ENCODE assay signal across 25 cellular contexts in genomic region chr1:171509191-171509590, GRCh38. TPM values are rescaled to one million over a fixed set of nuclear protein-coding genes. Genes with fewer than 3 reads are reported as not detected.
DNase-seq lines count a peak whose midpoint lies in the region; ATAC-seq, FAIRE-seq and TF ChIP-seq lines count a peak whose summit lies in the region.
"Had no signal": no experiment of that assay in that cellular context is flagged by ENCODE, and none has a peak within 500 bp of the region (broad histone marks: within the 10 kb centered on the region; RNA-seq: fewer than 3 reads in every experiment).

No MANE protein-coding gene starts in this region.

- H3K4me1 Mint-ChIP-seq in activated T-cell treated with anti-CD3 and anti-CD28 coated beads, Interleukin-2, amount 50 U/mL, for 72 hours (ENCODE audit: low read depth), result peaks cover 89% of the 10 kb centered on the region
- H3K4me1 Mint-ChIP-seq in H9, result peaks cover 40 to 52% of the 10 kb centered on the region in 2 experiments
- peaks cover 25% of the 10 kb centered on the region for H3K4me1 Mint-ChIP-seq in astrocyte (ENCODE audit: low read depth, unreplicated experiment)
- peaks cover 94 to 96% of the 10 kb centered on the region in 2 donors for H3K4me1 Mint-ChIP-seq in natural killer cell

- H2BK12ac ChIP-seq in H9 (ENCODE audit: insufficient read length, low read depth, low read length), result no peak overlapping the region

- no peak overlapping the region for H2BK5ac ChIP-seq in H9 (ENCODE audit: insufficient read length, low read length)

- H3K36me3 ChIP-seq in astrocyte (ENCODE audit: insufficient read depth, low read length), result peaks cover 5% of the 10 kb centered on the region
- H3K36me3 ChIP-seq: transverse colon had no signal

- DNase-seq in activated T-cell treated with anti-CD3 and anti-CD28 coated beads, Interleukin-2, amount 50 U/mL, for 72 hours, result no peak
- no peak for DNase-seq in activated T-cell treated with anti-CD3 and anti-CD28 coated beads, Interleukin-2, amount 50 U/mL, for 48 hours
- DNase-seq in H9, result no peak
- DNase-seq in astrocyte (ENCODE audit: low read depth), result peak; percentile 30
- DNase-seq in natural killer cell, result no peak
- DNase-seq in SKM-1 treated with dmso at 0.1 percent for 144 hours (lab: John Stamatoyannopoulos, UW; ENCODE audit: unreplicated experiment), result no peak
- DNase-seq in NCI-H1105 (lab: John Stamatoyannopoulos, UW), result no peak
- no peak for DNase-seq in NCI-H446 (lab: John Stamatoyannopoulos, UW)
- DNase-seq: activated gamma-delta T cell treated with Interleukin-2 at 50 U/mL for 16 hours; body of pancreas; heart right ventricle; left ventricle myocardium inferior; NCI-H146; NCI-H2171; SHP77; stimulated activated CD4-positive, alpha-beta T cell treated with anti-CD3 and anti-CD28 coated beads, Interleukin-2, amount 100 ng/mL, for 24 hours; stimulated activated naive CD8-positive, alpha-beta T cell treated with anti-CD3 and anti-CD28 coated beads, Interleukin-15, Interleukin-2, amounts not matched to agents 100 U/mL and 50 U/mL, for 24 hours; transverse colon; WERI-Rb-1 had no signal

- H2AK5ac ChIP-seq in H9 (ENCODE audit: insufficient read length, low read length), result no peak overlapping the region

- TF ChIP-seq CTCF in H9 (conservative IDR thresholded peaks at IDR 0.05), result no peak
- no peak for TF ChIP-seq CTCF in astrocyte (IDR thresholded peaks at IDR 0.05; ENCODE audit: insufficient read depth, low read depth, low read length)
- TF ChIP-seq CTCF in natural killer cell (IDR thresholded peaks at IDR 0.05), result no peak

- H3K27ac Mint-ChIP-seq in activated T-cell treated with anti-CD3 and anti-CD28 coated beads, Interleukin-2, amount 50 U/mL, for 72 hours, result peak overlapping the region; percentile 97
- H3K27ac Mint-ChIP-seq in H9 (peak overlapping the region in 2 of 3 experiments; percentile 34 to 45; a peak in 3 of 7 replicates), astrocyte (ENCODE audit: unreplicated experiment) (no peak overlapping the region), natural killer cell (peak overlapping the region; percentile 66 to 78)

- peaks cover 59% of the 10 kb centered on the region; the same call in 1 of the 2 replicates for H3K79me2 ChIP-seq in H9 (ENCODE audit: insufficient read depth, low read length)
- H3K79me2 ChIP-seq in astrocyte (ENCODE audit: insufficient read depth, low read length), result peaks cover 100% of the 10 kb centered on the region

- H3K27me3 ChIP-seq in H9 (ENCODE audit: insufficient read depth, low read length), result no peaks in the 10 kb centered on the region
- no peaks in the 10 kb centered on the region for H3K27me3 ChIP-seq in astrocyte (ENCODE audit: insufficient read depth, low read length)
- H3K27me3 ChIP-seq: body of pancreas, heart right ventricle, transverse colon had no signal

- no peak overlapping the region for H4K8ac ChIP-seq in H9 (replicated peaks; ENCODE audit: insufficient read length, low read depth, low read length)

- no peak overlapping the region for H3K4me3 ChIP-seq in astrocyte (ENCODE audit: insufficient read depth, low read depth, low read length)
- H3K4me3 ChIP-seq: body of pancreas, coronary artery, heart right ventricle, left ventricle myocardium inferior, skin epidermis, transverse colon had no signal

- peaks cover 4 to 7% of the 10 kb centered on the region in 2 donors for H3K36me3 Mint-ChIP-seq in activated T-cell treated with anti-CD3 and anti-CD28 coated beads, Interleukin-2, amount 50 U/mL, for 72 hours (ENCODE audit: insufficient read depth in 2 of 2)
- H3K36me3 Mint-ChIP-seq in H9 (ENCODE audit: insufficient read depth in 1 of 3, low read depth in 3 of 3) (peaks cover 1 to 14% (median 4%) of the 10 kb centered on the region in 3 experiments; a peak in 5 of 7 replicates), astrocyte (ENCODE audit: low read depth, unreplicated experiment) (peaks cover 2% of the 10 kb centered on the region), natural killer cell (no peaks in the 10 kb centered on the region)

- H2BK20ac ChIP-seq in H9 (ENCODE audit: low read depth, low read length, poor library complexity, severe bottlenecking), result no peak overlapping the region

- H3K4me1 ChIP-seq in H9 (ENCODE audit: insufficient read depth, low read length) (peaks cover 8% of the 10 kb centered on the region; the same call in 1 of the 2 replicates), astrocyte (ENCODE audit: insufficient read depth, low read length) (no peaks in the 10 kb centered on the region)

- no peak overlapping the region for H3K4ac ChIP-seq in H9 (ENCODE audit: low read depth, low read length)

- H3K9ac ChIP-seq in H9 (ENCODE audit: extremely low read depth, insufficient read length, low read length), result no peak overlapping the region
- H3K9ac ChIP-seq in astrocyte (ENCODE audit: low read length), result no peak overlapping the region

- no peak overlapping the region for H3T11ph ChIP-seq in H9 (ENCODE audit: low read length)

- H2AFZ ChIP-seq in H9 (ENCODE audit: low read length) (no peak overlapping the region), astrocyte (ENCODE audit: low read depth, low read length) (no peak overlapping the region)

- H3K23ac ChIP-seq in H9 (ENCODE audit: insufficient read length, low read depth, low read length), result no peak overlapping the region

- no peaks in the 10 kb centered on the region for H3K23me2 ChIP-seq in H9 (ENCODE audit: insufficient read length, low read depth, low read length, poor library complexity, severe bottlenecking)

- H3K9me3 ChIP-seq in H9 (ENCODE audit: control insufficient read depth, low read depth, low read length) (no peaks in the 10 kb centered on the region), astrocyte (ENCODE audit: insufficient read depth, low read depth, low read length) (no peaks in the 10 kb centered on the region)
- H3K9me3 ChIP-seq: body of pancreas, heart right ventricle, left ventricle myocardium inferior, transverse colon had no signal

- no peak overlapping the region for H3K14ac ChIP-seq in H9 (ENCODE audit: insufficient read depth, low read length)

- intact Hi-C loops in natural killer cell (cut with micrococcal nuclease), result loop anchor here (2.0 kb wide), 1 partner anchor 22 kb away; no protein-coding TSS in a partner anchor

- no peak overlapping the region for H3K56ac ChIP-seq in H9 (ENCODE audit: insufficient read length, low read depth, low read length)

- peak overlapping the region; percentile 55 to 65 for H3K4me3 Mint-ChIP-seq in activated T-cell treated with anti-CD3 and anti-CD28 coated beads, Interleukin-2, amount 50 U/mL, for 72 hours
- H3K4me3 Mint-ChIP-seq in H9 (no peak overlapping the region), astrocyte (ENCODE audit: unreplicated experiment) (no peak overlapping the region), natural killer cell (peak overlapping the region; percentile 65)
- H3K4me3 Mint-ChIP-seq: CD14-positive monocyte had no signal

- H3K4me2 ChIP-seq in H9 (ENCODE audit: insufficient read depth, insufficient read length, low read length) (no peak overlapping the region), astrocyte (ENCODE audit: low read length) (no peak overlapping the region)

- H2BK15ac ChIP-seq in H9 (ENCODE audit: low read depth, low read length), result no peak overlapping the region

- H4K91ac ChIP-seq in H9 (ENCODE audit: insufficient read length, low read depth, low read length), result no peak overlapping the region

- H4K5ac ChIP-seq in H9 (ENCODE audit: insufficient read length, low read depth, low read length), result no peak overlapping the region

- H3K79me1 ChIP-seq in H9 (ENCODE audit: insufficient read depth, low read depth, low read length, poor library complexity, severe bottlenecking), result no peaks in the 10 kb centered on the region

- H3K9me3 Mint-ChIP-seq in activated T-cell treated with anti-CD3 and anti-CD28 coated beads, Interleukin-2, amount 50 U/mL, for 72 hours, result no peaks in the 10 kb centered on the region
- H3K9me3 Mint-ChIP-seq in H9 (no peaks in the 10 kb centered on the region), astrocyte (ENCODE audit: unreplicated experiment) (no peaks in the 10 kb centered on the region), natural killer cell (no peaks in the 10 kb centered on the region)
- H3K9me3 Mint-ChIP-seq: CD14-positive monocyte had no signal

- ATAC-seq in activated T-cell treated with anti-CD3 and anti-CD28 coated beads, Interleukin-2, amount 50 U/mL, for 72 hours (replicated peaks in 1 of 2), result no peak
- ATAC-seq in natural killer cell, result no peak
- ATAC-seq: body of pancreas; heart right ventricle; stimulated activated naive CD8-positive, alpha-beta T cell treated with anti-CD3 and anti-CD28 coated beads, Interleukin-15, Interleukin-2, amounts not matched to agents 100 U/mL and 50 U/mL, for 24 hours had no signal

- H4K20me1 ChIP-seq in H9 (ENCODE audit: control insufficient read depth, insufficient read depth, insufficient read length) (no peaks in the 10 kb centered on the region), astrocyte (ENCODE audit: insufficient read depth, low read length) (peaks cover 98% of the 10 kb centered on the region)

- no peak for FAIRE-seq in astrocyte (lab: Jason Lieb, UNC)
- FAIRE-seq: endothelial cell of umbilical vein, GM12891, H1 had no signal

- H2BK120ac ChIP-seq in H9 (ENCODE audit: low read depth, low read length, poor library complexity, severe bottlenecking), result no peak overlapping the region

- H3K27ac ChIP-seq in H9 (ENCODE audit: insufficient read length, low read depth, low read length), result no peak overlapping the region
- H3K27ac ChIP-seq in astrocyte (ENCODE audit: low read depth, low read length), result no peak overlapping the region
- H3K27ac ChIP-seq: body of pancreas, coronary artery, heart right ventricle, left ventricle myocardium inferior, skin epidermis, transverse colon, WERI-Rb-1 had no signal

- no peak overlapping the region for H3K18ac ChIP-seq in H9 (ENCODE audit: insufficient read length, low read depth, low read length)

- no peaks in the 10 kb centered on the region for H3K27me3 Mint-ChIP-seq in activated T-cell treated with anti-CD3 and anti-CD28 coated beads, Interleukin-2, amount 50 U/mL, for 72 hours (ENCODE audit: low read depth)
- no peaks in the 10 kb centered on the region; the same call in 1 of the 2 replicates for H3K27me3 Mint-ChIP-seq in H9 (ENCODE audit: low read depth)
- no peaks in the 10 kb centered on the region for H3K27me3 Mint-ChIP-seq in astrocyte (ENCODE audit: low read depth, unreplicated experiment)
- no peaks in the 10 kb centered on the region for H3K27me3 Mint-ChIP-seq in natural killer cell (ENCODE audit: low read depth in 2 of 2)

RNA-seq across cellular contexts. Expression of gene PRRC2C, which starts 23.9 kb away (rescaled TPM):
- 100 to 1,000 TPM; 284 to 286 TPM for total RNA-seq in activated T-cell treated with anti-CD3 and anti-CD28 coated beads, Interleukin-2, amount 50 U/mL, for 72 hours
- total RNA-seq in H9 (2021), result 256 and 267 TPM in 2 replicates
- total RNA-seq in astrocyte, result 191 and 196 TPM in 2 replicates
- 100 to 1,000 TPM; 330 to 355 (median 353) TPM for total RNA-seq in natural killer cell

Comparison
In these comparisons a context has a peak if more than half of its experiments do, and no peak if none do; other contexts are left out.
1. H3K4me3 Mint-ChIP-seq: peak in activated T-cell treated with anti-CD3 and anti-CD28 coated beads, Interleukin-2, amount 50 U/mL, for 72 hours (2 of 2) and natural killer cell (single experiment); none in H9 (0 of 2) and astrocyte (single experiment).